ENCODE assay signal across 32 cellular contexts in genomic region chr2:159671047-159671446, GRCh38.
"Had no signal": no experiment of that assay in that cellular context is flagged by ENCODE, and none has a peak within 500 bp of the region (broad histone marks: within the 10 kb centered on the region; RNA-seq: fewer than 3 reads in every experiment).

No MANE protein-coding gene starts in this region.

- H3K4me3 Mint-ChIP-seq: activated CD4-positive, alpha-beta memory T cell treated with anti-CD3 and anti-CD28 coated beads, Interleukin-2, amount 10 ng/mL, durations not matched to agents 7 days and 5 days; activated CD4-positive, alpha-beta T cell treated with anti-CD3 and anti-CD28 coated beads, Interleukin-2, amount 10 ng/mL, durations not matched to agents 7 days and 5 days; activated naive CD4-positive, alpha-beta T cell treated with anti-CD3 and anti-CD28 coated beads for 36 hours; activated naive CD4-positive, alpha-beta T cell treated with anti-CD3 and anti-CD28 coated beads, Interleukin-2, amount 50 U/mL, for 24 hours; activated naive CD8-positive, alpha-beta T cell treated with anti-CD3 and anti-CD28 coated beads for 36 hours; activated naive CD8-positive, alpha-beta T cell treated with anti-CD3 and anti-CD28 coated beads, Interleukin-2, amount 50 U/mL, for 24 hours; activated T-helper 1 cell treated with anti-CD3 and anti-CD28 coated beads, Interleukin-12 subunit alpha, Interleukin-12 subunit beta, Interleukin-2, Interleukin-4 antibody, amounts not matched to agents 30 ng/mL and 10 ng/mL and 1 ng/mL, durations not matched to agents 14 hours and 24 hours and 36 hours; brain; WTC11 had no signal

- H3K27me3 ChIP-seq: adrenal gland, breast epithelium, cardiac muscle cell, colonic mucosa, esophagus squamous epithelium, gastroesophageal sphincter had no signal

- H3K36me3 Mint-ChIP-seq: WTC11 had no signal

- DNase-seq: activated CD4-positive, alpha-beta memory T cell treated with anti-CD3 and anti-CD28 coated beads, Interleukin-2, amount 10 ng/mL, durations not matched to agents 7 days and 5 days; activated CD4-positive, alpha-beta T cell treated with anti-CD3 and anti-CD28 coated beads for 1 hour; activated CD4-positive, alpha-beta T cell treated with anti-CD3 and anti-CD28 coated beads for 4 hours; activated CD4-positive, alpha-beta T cell treated with anti-CD3 and anti-CD28 coated beads, Interleukin-2, amount 10 ng/mL, durations not matched to agents 7 days and 5 days; activated CD4-positive, alpha-beta T cell treated with anti-CD3 and anti-CD28 coated beads, Interleukin-2, amount 50 U/mL, for 4 hours; activated effector memory CD4-positive, alpha-beta T cell treated with anti-CD3 and anti-CD28 coated beads, Interleukin-2, amount 50 U/mL, for 16 hours; activated naive CD4-positive, alpha-beta T cell treated with anti-CD3 and anti-CD28 coated beads for 36 hours; activated naive CD8-positive, alpha-beta T cell treated with anti-CD3 and anti-CD28 coated beads for 36 hours; activated naive CD8-positive, alpha-beta T cell treated with anti-CD3 and anti-CD28 coated beads, Interleukin-2, amount 50 U/mL, for 24 hours; activated T-cell treated with anti-CD3 and anti-CD28 coated beads, Interleukin-2, amount 50 U/mL, for 1 hour; activated T-cell treated with anti-CD3 and anti-CD28 coated beads, Interleukin-2, amount 50 U/mL, for 48 hours; adrenal gland; amygdala; aorta; central memory CD4-positive, alpha-beta T cell; cerebellar nuclear complex; colonic mucosa; effector CD8-positive, alpha-beta T cell; esophagus squamous epithelium; foreskin melanocyte; T-helper 2 cell had no signal

- H3K4me1 ChIP-seq: adrenal gland, breast epithelium, colonic mucosa, esophagus squamous epithelium, gastroesophageal sphincter had no signal

- H3K27ac Mint-ChIP-seq: activated CD4-positive, alpha-beta memory T cell treated with anti-CD3 and anti-CD28 coated beads, Interleukin-2, amount 10 ng/mL, durations not matched to agents 7 days and 5 days; activated CD4-positive, alpha-beta T cell treated with anti-CD3 and anti-CD28 coated beads, Interleukin-2, amount 10 ng/mL, durations not matched to agents 7 days and 5 days; activated naive CD4-positive, alpha-beta T cell treated with anti-CD3 and anti-CD28 coated beads for 36 hours; activated naive CD4-positive, alpha-beta T cell treated with anti-CD3 and anti-CD28 coated beads, Interleukin-2, amount 50 U/mL, for 24 hours; activated naive CD8-positive, alpha-beta T cell treated with anti-CD3 and anti-CD28 coated beads for 36 hours; activated naive CD8-positive, alpha-beta T cell treated with anti-CD3 and anti-CD28 coated beads, Interleukin-2, amount 50 U/mL, for 24 hours; activated T-helper 1 cell treated with anti-CD3 and anti-CD28 coated beads, Interleukin-12 subunit alpha, Interleukin-12 subunit beta, Interleukin-2, Interleukin-4 antibody, amounts not matched to agents 30 ng/mL and 10 ng/mL and 1 ng/mL, durations not matched to agents 14 hours and 24 hours and 36 hours; activated T-helper 2 cell treated with anti-CD3 and anti-CD28 coated beads, Interferon-gamma antibody, Interleukin-2, Interleukin-4, amounts not matched to agents 10 μg/mL and 5 μg/mL and 100 μg/mL, durations not matched to agents 14 hours and 24 hours and 36 hours; brain; WTC11 had no signal

- ATAC-seq: activated naive CD8-positive, alpha-beta T cell treated with anti-CD3 and anti-CD28 coated beads, Interleukin-2, amount 50 U/mL, for 24 hours; gastroesophageal sphincter; WTC11 had no signal

- H3K27ac ChIP-seq: adrenal gland, breast epithelium, cardiac muscle cell, colonic mucosa, epithelial cell of prostate, esophagus squamous epithelium, gastroesophageal sphincter had no signal

- H3K9me3 Mint-ChIP-seq: activated CD4-positive, alpha-beta memory T cell treated with anti-CD3 and anti-CD28 coated beads, Interleukin-2, amount 10 ng/mL, durations not matched to agents 7 days and 5 days; activated CD4-positive, alpha-beta T cell treated with anti-CD3 and anti-CD28 coated beads, Interleukin-2, amount 10 ng/mL, durations not matched to agents 7 days and 5 days; activated naive CD4-positive, alpha-beta T cell treated with anti-CD3 and anti-CD28 coated beads for 36 hours; activated naive CD4-positive, alpha-beta T cell treated with anti-CD3 and anti-CD28 coated beads, Interleukin-2, amount 50 U/mL, for 24 hours; activated naive CD8-positive, alpha-beta T cell treated with anti-CD3 and anti-CD28 coated beads for 36 hours; activated naive CD8-positive, alpha-beta T cell treated with anti-CD3 and anti-CD28 coated beads, Interleukin-2, amount 50 U/mL, for 24 hours; activated T-helper 1 cell treated with anti-CD3 and anti-CD28 coated beads, Interleukin-12 subunit alpha, Interleukin-12 subunit beta, Interleukin-2, Interleukin-4 antibody, amounts not matched to agents 30 ng/mL and 10 ng/mL and 1 ng/mL, durations not matched to agents 14 hours and 24 hours and 36 hours; activated T-helper 2 cell treated with anti-CD3 and anti-CD28 coated beads, Interferon-gamma antibody, Interleukin-2, Interleukin-4, amounts not matched to agents 10 μg/mL and 5 μg/mL and 100 μg/mL, durations not matched to agents 14 hours and 24 hours and 36 hours; WTC11 had no signal

- H3K4me1 Mint-ChIP-seq: activated CD4-positive, alpha-beta memory T cell treated with anti-CD3 and anti-CD28 coated beads, Interleukin-2, amount 10 ng/mL, durations not matched to agents 7 days and 5 days; activated CD4-positive, alpha-beta T cell treated with anti-CD3 and anti-CD28 coated beads, Interleukin-2, amount 10 ng/mL, durations not matched to agents 7 days and 5 days; activated naive CD4-positive, alpha-beta T cell treated with anti-CD3 and anti-CD28 coated beads, Interleukin-2, amount 50 U/mL, for 24 hours; activated naive CD8-positive, alpha-beta T cell treated with anti-CD3 and anti-CD28 coated beads for 36 hours; activated naive CD8-positive, alpha-beta T cell treated with anti-CD3 and anti-CD28 coated beads, Interleukin-2, amount 50 U/mL, for 24 hours; brain; WTC11 had no signal

- H3K27me3 Mint-ChIP-seq: activated CD4-positive, alpha-beta memory T cell treated with anti-CD3 and anti-CD28 coated beads, Interleukin-2, amount 10 ng/mL, durations not matched to agents 7 days and 5 days; activated CD4-positive, alpha-beta T cell treated with anti-CD3 and anti-CD28 coated beads, Interleukin-2, amount 10 ng/mL, durations not matched to agents 7 days and 5 days; activated naive CD4-positive, alpha-beta T cell treated with anti-CD3 and anti-CD28 coated beads, Interleukin-2, amount 50 U/mL, for 24 hours; activated naive CD8-positive, alpha-beta T cell treated with anti-CD3 and anti-CD28 coated beads for 36 hours; activated naive CD8-positive, alpha-beta T cell treated with anti-CD3 and anti-CD28 coated beads, Interleukin-2, amount 50 U/mL, for 24 hours; brain had no signal

- H3K9me3 ChIP-seq: adrenal gland, breast epithelium, colonic mucosa, esophagus squamous epithelium, gastroesophageal sphincter had no signal

- H3K36me3 ChIP-seq: adrenal gland, cardiac muscle cell, colonic mucosa, gastroesophageal sphincter had no signal

- H3K4me3 ChIP-seq: adrenal gland, breast epithelium, cardiac muscle cell, colonic mucosa, esophagus squamous epithelium, gastroesophageal sphincter had no signal

- FAIRE-seq: endometrium, endothelial cell of umbilical vein had no signal
